Comparison of ENCODE assay signal across 15 cellular contexts in the genomic region with DNA sequence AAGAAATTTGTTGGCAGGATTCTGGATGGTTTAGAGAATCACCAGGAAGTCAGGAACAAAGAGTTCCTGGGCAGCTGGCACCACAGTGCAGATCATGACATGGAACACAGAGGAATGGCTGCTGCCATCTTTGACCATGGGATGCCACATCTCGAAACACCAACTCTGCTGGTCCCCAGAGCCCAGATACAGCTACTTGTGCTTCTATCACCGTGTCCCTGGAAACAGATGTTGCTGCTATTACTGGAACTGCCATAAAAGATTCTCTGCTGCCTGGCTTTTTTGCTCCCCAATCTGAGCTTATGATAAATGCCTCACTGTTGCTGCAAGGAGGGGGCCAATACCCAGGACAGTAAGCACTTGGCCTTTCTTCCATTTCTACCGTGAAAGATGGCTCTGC.
DNase-seq lines count a peak whose midpoint lies in the region; ATAC-seq and TF ChIP-seq lines count a peak whose summit lies in the region.
"Had no signal": no experiment of that assay in that cellular context is flagged by ENCODE, and none has a peak within 500 bp of the region (broad histone marks: within the 10 kb centered on the region; RNA-seq: fewer than 3 reads in every experiment).

No MANE protein-coding gene starts in this region.

- no peak for TF ChIP-seq CTCF in esophagus muscularis mucosa (IDR thresholded peaks at IDR 0.05)
- TF ChIP-seq CTCF in tibial artery (IDR thresholded peaks at IDR 0.05) = no peak
- TF ChIP-seq CTCF in progenitor cell of endocrine pancreas (IDR thresholded peaks at IDR 0.05; ENCODE audit: unreplicated experiment) = no peak

- H3K9me3 Mint-ChIP-seq in progenitor cell of endocrine pancreas (ENCODE audit: low read depth) = no peaks in the 10 kb centered on the region
- H3K9me3 Mint-ChIP-seq: CD4-positive, CD25-positive, alpha-beta regulatory T cell had no signal

- H3K27ac ChIP-seq in esophagus muscularis mucosa (replicated peaks in 1 of 4) (peak overlapping the region in 3 of 4 donors; percentile 12 to 32 (median 13)), mesenchymal stem cell (ENCODE audit: low read length, poor library complexity, severe bottlenecking) (no peak overlapping the region), tibial artery (peak overlapping the region; percentile 29 to 34)
- H3K27ac ChIP-seq: BLaER1 treated with 17β-estradiol and CSF1 and Interleukin-3, amounts not matched to agents 10 nM and 100 nM; GM23248 had no signal

- H3K4me1 Mint-ChIP-seq in progenitor cell of endocrine pancreas (ENCODE audit: low read depth) = peaks cover 6% of the 10 kb centered on the region

- H3K9ac ChIP-seq in mesenchymal stem cell (ENCODE audit: low read length) = no peak overlapping the region
- H3K9ac ChIP-seq: BLaER1 treated with 17β-estradiol and CSF1 and Interleukin-3, amounts not matched to agents 10 nM and 100 nM; GM23248 had no signal

- H4K91ac ChIP-seq in mesenchymal stem cell (ENCODE audit: low read length) = peak overlapping the region; percentile 32

- intact Hi-C loops in esophagus muscularis mucosa (cut with DNase I) = no loop called here
- intact Hi-C loops in tibial artery (cut with DNase I; ENCODE audit: low total_unique reads) = loop anchor here (10.0 kb wide), 1 partner anchor 237 kb away; no protein-coding TSS in a partner anchor

- no peak overlapping the region for H3K27ac Mint-ChIP-seq in progenitor cell of endocrine pancreas
- H3K27ac Mint-ChIP-seq: CD4-positive, CD25-positive, alpha-beta regulatory T cell had no signal

- ATAC-seq in HG02588 (IDR thresholded peaks at IDR 0.05; ENCODE audit: unreplicated experiment) = no peak
- ATAC-seq in GM21526 (IDR thresholded peaks at IDR 0.05; ENCODE audit: low FRiP score, unreplicated experiment) = no peak
- ATAC-seq in HG03097 (IDR thresholded peaks at IDR 0.05; ENCODE audit: low FRiP score, unreplicated experiment) = no peak
- ATAC-seq: HCT116 had no signal

- H3K27me3 ChIP-seq in esophagus muscularis mucosa (no peaks in the 10 kb centered on the region), mesenchymal stem cell (ENCODE audit: control insufficient read depth in 1 of 2, insufficient read depth in 1 of 2, low read length in 2 of 2) (peaks cover 13 to 40% of the 10 kb centered on the region in 2 experiments), tibial artery (no peaks in the 10 kb centered on the region)
- H3K27me3 ChIP-seq: BLaER1 treated with 17β-estradiol and CSF1 and Interleukin-3, amounts not matched to agents 10 nM and 100 nM had no signal

- no peak for TF ChIP-seq POLR2A in esophagus muscularis mucosa (IDR thresholded peaks at IDR 0.05; ENCODE audit: low read depth)

- H3K4me2 ChIP-seq in mesenchymal stem cell (ENCODE audit: low read length, poor library complexity, severe bottlenecking) = no peak overlapping the region
- H3K4me2 ChIP-seq: BLaER1 treated with 17β-estradiol and CSF1 and Interleukin-3, amounts not matched to agents 10 nM and 100 nM had no signal

- H3K23ac ChIP-seq in mesenchymal stem cell (ENCODE audit: low read length in 2 of 2) = no peak overlapping the region

- peaks cover 3 to 57% (median 49%) of the 10 kb centered on the region in 4 donors for H3K4me1 ChIP-seq in esophagus muscularis mucosa
- H3K4me1 ChIP-seq in mesenchymal stem cell (ENCODE audit: control insufficient read depth, insufficient read depth, low read depth, low read length) = no peaks in the 10 kb centered on the region
- peaks cover 4 to 41% (median 25%) of the 10 kb centered on the region in 4 donors for H3K4me1 ChIP-seq in tibial artery

- no peaks in the 10 kb centered on the region for H3K79me1 ChIP-seq in mesenchymal stem cell (replicated peaks; ENCODE audit: low read length, poor library complexity, severe bottlenecking)

- H3K4me3 Mint-ChIP-seq in progenitor cell of endocrine pancreas (ENCODE audit: low read depth) = no peak overlapping the region
- H3K4me3 Mint-ChIP-seq: CD4-positive, CD25-positive, alpha-beta regulatory T cell had no signal

- H3K9me3 ChIP-seq in esophagus muscularis mucosa (no peaks in the 10 kb centered on the region), mesenchymal stem cell (ENCODE audit: control insufficient read depth, low read length) (no peaks in the 10 kb centered on the region), tibial artery (no peaks in the 10 kb centered on the region)
- H3K9me3 ChIP-seq: BLaER1 treated with 17β-estradiol and CSF1 and Interleukin-3, amounts not matched to agents 10 nM and 100 nM had no signal

- H3K18ac ChIP-seq in mesenchymal stem cell (ENCODE audit: low read depth in 1 of 2, low read length in 2 of 2) = no peak overlapping the region

- no peaks in the 10 kb centered on the region for H3K36me3 Mint-ChIP-seq in progenitor cell of endocrine pancreas (ENCODE audit: insufficient read depth)
- H3K36me3 Mint-ChIP-seq: CD4-positive, CD25-positive, alpha-beta regulatory T cell had no signal

- no peak overlapping the region for H2AK5ac ChIP-seq in mesenchymal stem cell (ENCODE audit: low read length, severe bottlenecking)

- TF ChIP-seq EP300 in esophagus muscularis mucosa (IDR thresholded peaks at IDR 0.05) = no peak

- DNase-seq in esophagus muscularis mucosa (ENCODE audit: extremely low spot score) (peak; percentile 79), mesenchymal stem cell (no peak), pons (ENCODE audit: low spot score) (peak; percentile 11), tibial artery (no peak), progenitor cell of endocrine pancreas (ENCODE audit: low spot score, unreplicated experiment) (no peak)
- DNase-seq: ACHN; CD4-positive, CD25-positive, alpha-beta regulatory T cell; DMS53; GF-D8; GM23248 had no signal

- no peaks in the 10 kb centered on the region for H3K36me3 ChIP-seq in esophagus muscularis mucosa
- H3K36me3 ChIP-seq in mesenchymal stem cell (ENCODE audit: control insufficient read depth in 1 of 2, insufficient read depth in 2 of 2, low read depth in 1 of 2, low read length in 2 of 2) = no peaks in the 10 kb centered on the region
- H3K36me3 ChIP-seq in tibial artery = no peaks in the 10 kb centered on the region
- H3K36me3 ChIP-seq: BLaER1 treated with 17β-estradiol and CSF1 and Interleukin-3, amounts not matched to agents 10 nM and 100 nM had no signal

- peaks cover 6% of the 10 kb centered on the region for H3K27me3 Mint-ChIP-seq in progenitor cell of endocrine pancreas

- H2BK5ac ChIP-seq in mesenchymal stem cell (ENCODE audit: low read depth, low read length, poor library complexity, severe bottlenecking) = no peak overlapping the region

- no peak overlapping the region for H4K8ac ChIP-seq in mesenchymal stem cell (ENCODE audit: low read length)

- 56% methylated on average over 3 of the region's 3 CpGs for WGBS in esophagus muscularis mucosa
- 69% methylated on average over 3 of the region's 3 CpGs for WGBS in mesenchymal stem cell

- no peak overlapping the region for H2BK120ac ChIP-seq in mesenchymal stem cell (ENCODE audit: low read depth, low read length)

- H2BK15ac ChIP-seq in mesenchymal stem cell (ENCODE audit: low read depth, poor library complexity, severe bottlenecking) = no peak overlapping the region

- no peak overlapping the region for H3K4ac ChIP-seq in mesenchymal stem cell (ENCODE audit: low read depth in 1 of 2, low read length in 2 of 2)

- H3K4me3 ChIP-seq in esophagus muscularis mucosa (no peak overlapping the region), mesenchymal stem cell (ENCODE audit: insufficient read depth in 1 of 2, low read depth in 1 of 2, low read length in 2 of 2) (no peak overlapping the region), tibial artery (no peak overlapping the region)
- H3K4me3 ChIP-seq: BLaER1 treated with 17β-estradiol and CSF1 and Interleukin-3, amounts not matched to agents 10 nM and 100 nM; GM23248 had no signal

- no peak overlapping the region for H2AFZ ChIP-seq in mesenchymal stem cell (ENCODE audit: low read depth, low read length)
- H2AFZ ChIP-seq: GM23248 had no signal

- H3K14ac ChIP-seq in mesenchymal stem cell (ENCODE audit: low read length in 2 of 2) = no peak overlapping the region

- H2BK12ac ChIP-seq in mesenchymal stem cell (ENCODE audit: low read length in 2 of 2) = peak overlapping the region in 1 of 2 experiments; percentile 31

Comparison
In these comparisons a context has a peak if more than half of its experiments do, and no peak if none do; other contexts are left out.
1. DNase-seq: peak in esophagus muscularis mucosa (single experiment) and pons (single experiment); none in mesenchymal stem cell (single experiment), tibial artery (0 of 2) and progenitor cell of endocrine pancreas (single experiment).